1 cellular context compared by ENCODE assay signal in genomic region chr2:171889333-171889732, GRCh38.
TF ChIP-seq lines count a peak whose summit lies in the region.

No MANE protein-coding gene starts in this region.

TF ChIP-seq in GM12878, 131 proteins besides CTCF, POLR2A, EP300 and RAD21 (continued from another document):
- TF ChIP-seq MEF2A (IDR thresholded peaks at IDR 0.05; ENCODE audit: insufficient read depth, low read depth, low read length) (no peak), CHD1 (IDR thresholded peaks at IDR 0.05; ENCODE audit: low read depth, low read length) (no peak), CBX5 (IDR thresholded peaks at IDR 0.05; ENCODE audit: low read depth) (no peak), NFYA (IDR thresholded peaks at IDR 0.05; ENCODE audit: borderline replicate concordance, low read depth, low read length) (no peak), TAF1 (IDR thresholded peaks at IDR 0.05; ENCODE audit: borderline replicate concordance, low read depth, low read length) (no peak), BMI1 (IDR thresholded peaks at IDR 0.05; ENCODE audit: borderline replicate concordance) (no peak), SMC3 (IDR thresholded peaks at IDR 0.05; ENCODE audit: borderline replicate concordance, low read length) (no peak), BCL3 (IDR thresholded peaks at IDR 0.05; ENCODE audit: borderline replicate concordance, insufficient read depth, low read depth, low read length, poor library complexity, severe bottlenecking) (no peak), SP1 (IDR thresholded peaks at IDR 0.05; ENCODE audit: low read depth, low read length) (no peak), YY1 (IDR thresholded peaks at IDR 0.05; ENCODE audit: low read depth, low read length) (no peak), NBN (IDR thresholded peaks at IDR 0.05) (no peak), IRF5 (IDR thresholded peaks at IDR 0.05; ENCODE audit: borderline replicate concordance) (no peak), HCFC1 (IDR thresholded peaks at IDR 0.05; ENCODE audit: low read length) (no peak), CEBPB (IDR thresholded peaks at IDR 0.05; ENCODE audit: borderline replicate concordance in 1 of 2, low read depth in 2 of 2, low read length in 2 of 2) (no peak)
